ENCODE assay signal across 1 cellular context in the genomic region with DNA sequence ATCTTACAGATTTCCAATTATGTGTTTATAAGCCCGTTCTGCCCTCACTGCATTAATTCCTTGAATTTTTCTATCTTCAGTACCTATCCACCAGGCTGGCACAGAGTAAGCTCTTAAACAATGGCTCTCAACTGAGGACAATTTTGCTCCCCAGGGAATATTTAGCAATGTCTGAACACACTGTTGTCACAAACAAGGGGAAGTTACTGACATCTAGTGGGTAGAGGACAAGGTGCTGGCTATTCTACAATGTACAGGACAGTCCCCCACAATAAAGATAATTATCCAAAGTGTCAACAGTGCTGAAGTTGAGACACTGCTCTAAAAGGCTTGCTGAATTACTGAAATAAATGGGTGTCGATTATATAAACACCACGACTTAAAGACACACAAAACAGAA.
TF ChIP-seq lines count a peak whose summit lies in the region.

No MANE protein-coding gene starts in this region.

TF ChIP-seq in HepG2, 621 proteins besides CTCF, POLR2A, EP300 and RAD21 (continued from another document and continues in another):
- no peak for TF ChIP-seq ARID2 (CRISPR knock-in tag; IDR thresholded peaks at IDR 0.05; ENCODE audit: borderline replicate concordance)
- TF ChIP-seq, protein P1, sequence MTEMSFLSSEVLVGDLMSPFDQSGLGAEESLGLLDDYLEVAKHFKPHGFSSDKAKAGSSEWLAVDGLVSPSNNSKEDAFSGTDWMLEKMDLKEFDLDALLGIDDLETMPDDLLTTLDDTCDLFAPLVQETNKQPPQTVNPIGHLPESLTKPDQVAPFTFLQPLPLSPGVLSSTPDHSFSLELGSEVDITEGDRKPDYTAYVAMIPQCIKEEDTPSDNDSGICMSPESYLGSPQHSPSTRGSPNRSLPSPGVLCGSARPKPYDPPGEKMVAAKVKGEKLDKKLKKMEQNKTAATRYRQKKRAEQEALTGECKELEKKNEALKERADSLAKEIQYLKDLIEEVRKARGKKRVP (CRISPR knock-in tag; IDR thresholded peaks at IDR 0.05): no peak
- no peak for TF ChIP-seq DNMT1 (CRISPR knock-in tag; IDR thresholded peaks at IDR 0.05)
- TF ChIP-seq ZNF850 (CRISPR knock-in tag; conservative IDR thresholded peaks at IDR 0.05): no peak
- TF ChIP-seq RCOR2 (CRISPR knock-in tag; IDR thresholded peaks at IDR 0.05): 0 out of 2 replicates have a peak, but pooled peaks have one; percentile 21
- TF ChIP-seq, protein P2, sequence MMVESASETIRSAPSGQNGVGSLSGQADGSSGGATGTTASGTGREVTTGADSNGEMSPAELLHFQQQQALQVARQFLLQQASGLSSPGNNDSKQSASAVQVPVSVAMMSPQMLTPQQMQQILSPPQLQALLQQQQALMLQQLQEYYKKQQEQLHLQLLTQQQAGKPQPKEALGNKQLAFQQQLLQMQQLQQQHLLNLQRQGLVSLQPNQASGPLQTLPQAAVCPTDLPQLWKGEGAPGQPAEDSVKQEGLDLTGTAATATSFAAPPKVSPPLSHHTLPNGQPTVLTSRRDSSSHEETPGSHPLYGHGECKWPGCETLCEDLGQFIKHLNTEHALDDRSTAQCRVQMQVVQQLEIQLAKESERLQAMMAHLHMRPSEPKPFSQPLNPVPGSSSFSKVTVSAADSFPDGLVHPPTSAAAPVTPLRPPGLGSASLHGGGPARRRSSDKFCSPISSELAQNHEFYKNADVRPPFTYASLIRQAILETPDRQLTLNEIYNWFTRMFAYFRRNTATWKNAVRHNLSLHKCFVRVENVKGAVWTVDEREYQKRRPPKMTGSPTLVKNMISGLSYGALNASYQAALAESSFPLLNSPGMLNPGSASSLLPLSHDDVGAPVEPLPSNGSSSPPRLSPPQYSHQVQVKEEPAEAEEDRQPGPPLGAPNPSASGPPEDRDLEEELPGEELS (CRISPR knock-in tag; IDR thresholded peaks at IDR 0.05): peak; percentile 42; the same call in 1 of the 2 replicates
- TF ChIP-seq SRY (CRISPR knock-in tag; IDR thresholded peaks at IDR 0.05): no peak
- 0 out of 2 replicates have a peak, but pooled peaks have one; percentile 19 for TF ChIP-seq TBX2 (CRISPR knock-in tag; IDR thresholded peaks at IDR 0.05; ENCODE audit: borderline replicate concordance)
- no peak for TF ChIP-seq ZNF441 (CRISPR knock-in tag; IDR thresholded peaks at IDR 0.05; ENCODE audit: borderline replicate concordance)
- TF ChIP-seq, protein P3, sequence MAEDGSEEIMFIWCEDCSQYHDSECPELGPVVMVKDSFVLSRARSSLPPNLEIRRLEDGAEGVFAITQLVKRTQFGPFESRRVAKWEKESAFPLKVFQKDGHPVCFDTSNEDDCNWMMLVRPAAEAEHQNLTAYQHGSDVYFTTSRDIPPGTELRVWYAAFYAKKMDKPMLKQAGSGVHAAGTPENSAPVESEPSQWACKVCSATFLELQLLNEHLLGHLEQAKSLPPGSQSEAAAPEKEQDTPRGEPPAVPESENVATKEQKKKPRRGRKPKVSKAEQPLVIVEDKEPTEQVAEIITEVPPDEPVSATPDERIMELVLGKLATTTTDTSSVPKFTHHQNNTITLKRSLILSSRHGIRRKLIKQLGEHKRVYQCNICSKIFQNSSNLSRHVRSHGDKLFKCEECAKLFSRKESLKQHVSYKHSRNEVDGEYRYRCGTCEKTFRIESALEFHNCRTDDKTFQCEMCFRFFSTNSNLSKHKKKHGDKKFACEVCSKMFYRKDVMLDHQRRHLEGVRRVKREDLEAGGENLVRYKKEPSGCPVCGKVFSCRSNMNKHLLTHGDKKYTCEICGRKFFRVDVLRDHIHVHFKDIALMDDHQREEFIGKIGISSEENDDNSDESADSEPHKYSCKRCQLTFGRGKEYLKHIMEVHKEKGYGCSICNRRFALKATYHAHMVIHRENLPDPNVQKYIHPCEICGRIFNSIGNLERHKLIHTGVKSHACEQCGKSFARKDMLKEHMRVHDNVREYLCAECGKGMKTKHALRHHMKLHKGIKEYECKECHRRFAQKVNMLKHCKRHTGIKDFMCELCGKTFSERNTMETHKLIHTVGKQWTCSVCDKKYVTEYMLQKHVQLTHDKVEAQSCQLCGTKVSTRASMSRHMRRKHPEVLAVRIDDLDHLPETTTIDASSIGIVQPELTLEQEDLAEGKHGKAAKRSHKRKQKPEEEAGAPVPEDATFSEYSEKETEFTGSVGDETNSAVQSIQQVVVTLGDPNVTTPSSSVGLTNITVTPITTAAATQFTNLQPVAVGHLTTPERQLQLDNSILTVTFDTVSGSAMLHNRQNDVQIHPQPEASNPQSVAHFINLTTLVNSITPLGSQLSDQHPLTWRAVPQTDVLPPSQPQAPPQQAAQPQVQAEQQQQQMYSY (CRISPR knock-in tag; IDR thresholded peaks at IDR 0.05): no peak
- TF ChIP-seq, protein P4, sequence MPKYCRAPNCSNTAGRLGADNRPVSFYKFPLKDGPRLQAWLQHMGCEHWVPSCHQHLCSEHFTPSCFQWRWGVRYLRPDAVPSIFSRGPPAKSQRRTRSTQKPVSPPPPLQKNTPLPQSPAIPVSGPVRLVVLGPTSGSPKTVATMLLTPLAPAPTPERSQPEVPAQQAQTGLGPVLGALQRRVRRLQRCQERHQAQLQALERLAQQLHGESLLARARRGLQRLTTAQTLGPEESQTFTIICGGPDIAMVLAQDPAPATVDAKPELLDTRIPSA (CRISPR knock-in tag; IDR thresholded peaks at IDR 0.05; ENCODE audit: borderline replicate concordance): no peak
- TF ChIP-seq THYN1 (CRISPR knock-in tag; IDR thresholded peaks at IDR 0.05; ENCODE audit: borderline replicate concordance, low read depth): no peak
- TF ChIP-seq HOXD1 (CRISPR knock-in tag; IDR thresholded peaks at IDR 0.05): no peak
- TF ChIP-seq, protein P5, sequence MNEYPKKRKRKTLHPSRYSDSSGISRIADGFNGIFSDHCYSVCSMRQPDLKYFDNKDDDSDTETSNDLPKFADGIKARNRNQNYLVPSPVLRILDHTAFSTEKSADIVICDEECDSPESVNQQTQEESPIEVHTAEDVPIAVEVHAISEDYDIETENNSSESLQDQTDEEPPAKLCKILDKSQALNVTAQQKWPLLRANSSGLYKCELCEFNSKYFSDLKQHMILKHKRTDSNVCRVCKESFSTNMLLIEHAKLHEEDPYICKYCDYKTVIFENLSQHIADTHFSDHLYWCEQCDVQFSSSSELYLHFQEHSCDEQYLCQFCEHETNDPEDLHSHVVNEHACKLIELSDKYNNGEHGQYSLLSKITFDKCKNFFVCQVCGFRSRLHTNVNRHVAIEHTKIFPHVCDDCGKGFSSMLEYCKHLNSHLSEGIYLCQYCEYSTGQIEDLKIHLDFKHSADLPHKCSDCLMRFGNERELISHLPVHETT (CRISPR knock-in tag; conservative IDR thresholded peaks at IDR 0.05): no peak
- TF ChIP-seq SAFB2 (CRISPR knock-in tag; IDR thresholded peaks at IDR 0.05; ENCODE audit: borderline replicate concordance, low read depth): no peak
- no peak for TF ChIP-seq ZNF329 (CRISPR knock-in tag; IDR thresholded peaks at IDR 0.05; ENCODE audit: low read depth)
- TF ChIP-seq CC2D1A (CRISPR knock-in tag; IDR thresholded peaks at IDR 0.05): no peak
- no peak for TF ChIP-seq FOXP1 (IDR thresholded peaks at IDR 0.05)
- TF ChIP-seq FOXP1 (CRISPR knock-in tag; IDR thresholded peaks at IDR 0.05): no peak; the same call in 1 of the 2 replicates
- TF ChIP-seq ZNF839 (CRISPR knock-in tag; IDR thresholded peaks at IDR 0.05; ENCODE audit: borderline replicate concordance): no peak
- TF ChIP-seq ZNF788 (CRISPR knock-in tag; IDR thresholded peaks at IDR 0.05; ENCODE audit: borderline replicate concordance): no peak
- TF ChIP-seq SOX5 (CRISPR knock-in tag; IDR thresholded peaks at IDR 0.05; ENCODE audit: borderline replicate concordance): peak; percentile 21; the same call in 1 of the 2 replicates
- TF ChIP-seq FOXK1 (CRISPR knock-in tag; IDR thresholded peaks at IDR 0.05; ENCODE audit: borderline replicate concordance, low read depth): no peak
- no peak for TF ChIP-seq PRPF4 (IDR thresholded peaks at IDR 0.05; ENCODE audit: low read depth, low read length, poor library complexity, severe bottlenecking)
- TF ChIP-seq, protein P6, sequence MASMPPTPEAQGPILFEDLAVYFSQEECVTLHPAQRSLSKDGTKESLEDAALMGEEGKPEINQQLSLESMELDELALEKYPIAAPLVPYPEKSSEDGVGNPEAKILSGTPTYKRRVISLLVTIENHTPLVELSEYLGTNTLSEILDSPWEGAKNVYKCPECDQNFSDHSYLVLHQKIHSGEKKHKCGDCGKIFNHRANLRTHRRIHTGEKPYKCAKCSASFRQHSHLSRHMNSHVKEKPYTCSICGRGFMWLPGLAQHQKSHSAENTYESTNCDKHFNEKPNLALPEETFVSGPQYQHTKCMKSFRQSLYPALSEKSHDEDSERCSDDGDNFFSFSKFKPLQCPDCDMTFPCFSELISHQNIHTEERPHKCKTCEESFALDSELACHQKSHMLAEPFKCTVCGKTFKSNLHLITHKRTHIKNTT (CRISPR knock-in tag; IDR thresholded peaks at IDR 0.05): no peak
- no peak for TF ChIP-seq MTA3 (CRISPR knock-in tag; IDR thresholded peaks at IDR 0.05)
- TF ChIP-seq, protein P7, sequence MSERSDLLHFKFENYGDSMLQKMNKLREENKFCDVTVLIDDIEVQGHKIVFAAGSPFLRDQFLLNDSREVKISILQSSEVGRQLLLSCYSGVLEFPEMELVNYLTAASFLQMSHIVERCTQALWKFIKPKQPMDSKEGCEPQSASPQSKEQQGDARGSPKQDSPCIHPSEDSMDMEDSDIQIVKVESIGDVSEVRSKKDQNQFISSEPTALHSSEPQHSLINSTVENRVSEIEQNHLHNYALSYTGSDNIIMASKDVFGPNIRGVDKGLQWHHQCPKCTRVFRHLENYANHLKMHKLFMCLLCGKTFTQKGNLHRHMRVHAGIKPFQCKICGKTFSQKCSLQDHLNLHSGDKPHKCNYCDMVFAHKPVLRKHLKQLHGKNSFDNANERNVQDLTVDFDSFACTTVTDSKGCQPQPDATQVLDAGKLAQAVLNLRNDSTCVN (CRISPR knock-in tag; IDR thresholded peaks at IDR 0.05; ENCODE audit: borderline replicate concordance): no peak
- peak; percentile 30 for TF ChIP-seq XRCC5 (optimal IDR thresholded peaks at IDR 0.05; ENCODE audit: low read length)
- TF ChIP-seq ZKSCAN8 (CRISPR knock-in tag; IDR thresholded peaks at IDR 0.05; ENCODE audit: borderline replicate concordance): 0 out of 2 replicates have a peak, but pooled peaks have one; percentile 32
- TF ChIP-seq, protein P8, sequence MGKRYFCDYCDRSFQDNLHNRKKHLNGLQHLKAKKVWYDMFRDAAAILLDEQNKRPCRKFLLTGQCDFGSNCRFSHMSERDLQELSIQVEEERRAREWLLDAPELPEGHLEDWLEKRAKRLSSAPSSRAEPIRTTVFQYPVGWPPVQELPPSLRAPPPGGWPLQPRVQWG (CRISPR knock-in tag; IDR thresholded peaks at IDR 0.05; ENCODE audit: borderline replicate concordance, low read depth): no peak
- no peak for TF ChIP-seq EED (CRISPR knock-in tag; IDR thresholded peaks at IDR 0.05)
- TF ChIP-seq, protein P9, sequence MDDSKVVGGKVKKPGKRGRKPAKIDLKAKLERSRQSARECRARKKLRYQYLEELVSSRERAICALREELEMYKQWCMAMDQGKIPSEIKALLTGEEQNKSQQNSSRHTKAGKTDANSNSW (CRISPR knock-in tag; IDR thresholded peaks at IDR 0.05; ENCODE audit: borderline replicate concordance): no peak
- TF ChIP-seq, protein P10, sequence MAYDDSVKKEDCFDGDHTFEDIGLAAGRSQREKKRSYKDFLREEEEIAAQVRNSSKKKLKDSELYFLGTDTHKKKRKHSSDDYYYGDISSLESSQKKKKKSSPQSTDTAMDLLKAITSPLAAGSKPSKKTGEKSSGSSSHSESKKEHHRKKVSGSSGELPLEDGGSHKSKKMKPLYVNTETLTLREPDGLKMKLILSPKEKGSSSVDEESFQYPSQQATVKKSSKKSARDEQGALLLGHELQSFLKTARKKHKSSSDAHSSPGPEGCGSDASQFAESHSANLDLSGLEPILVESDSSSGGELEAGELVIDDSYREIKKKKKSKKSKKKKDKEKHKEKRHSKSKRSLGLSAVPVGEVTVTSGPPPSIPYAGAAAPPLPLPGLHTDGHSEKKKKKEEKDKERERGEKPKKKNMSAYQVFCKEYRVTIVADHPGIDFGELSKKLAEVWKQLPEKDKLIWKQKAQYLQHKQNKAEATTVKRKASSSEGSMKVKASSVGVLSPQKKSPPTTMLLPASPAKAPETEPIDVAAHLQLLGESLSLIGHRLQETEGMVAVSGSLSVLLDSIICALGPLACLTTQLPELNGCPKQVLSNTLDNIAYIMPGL (CRISPR knock-in tag; IDR thresholded peaks at IDR 0.05; ENCODE audit: borderline replicate concordance in 1 of 2, low read depth in 1 of 2): peak in 1 of 2 experiments; percentile 21; a peak in 1 of 4 replicates
- TF ChIP-seq SP5 (CRISPR knock-in tag; IDR thresholded peaks at IDR 0.05; ENCODE audit: borderline replicate concordance, low read depth): no peak
- TF ChIP-seq ZFP36L1 (CRISPR knock-in tag; IDR thresholded peaks at IDR 0.05): 0 out of 2 replicates have a peak, but pooled peaks have one; percentile 22
- no peak for TF ChIP-seq NFKBIZ (CRISPR knock-in tag; IDR thresholded peaks at IDR 0.05)
- no peak; the same call in 1 of the 2 replicates for TF ChIP-seq ZNF607 (CRISPR knock-in tag; IDR thresholded peaks at IDR 0.05; ENCODE audit: borderline replicate concordance)
- no peak for TF ChIP-seq ZBTB20 (CRISPR knock-in tag; IDR thresholded peaks at IDR 0.05; ENCODE audit: borderline replicate concordance, low read depth)
- TF ChIP-seq PRMT3 (CRISPR knock-in tag; IDR thresholded peaks at IDR 0.05; ENCODE audit: borderline replicate concordance, low read depth): no peak
- no peak for TF ChIP-seq CREM (IDR thresholded peaks at IDR 0.05)
- no peak for TF ChIP-seq CREM (CRISPR knock-in tag; IDR thresholded peaks at IDR 0.05)
- no peak for TF ChIP-seq LCORL (IDR thresholded peaks at IDR 0.05)
- TF ChIP-seq LCORL (CRISPR knock-in tag; IDR thresholded peaks at IDR 0.05): no peak
- TF ChIP-seq SRSF9 (IDR thresholded peaks at IDR 0.05; ENCODE audit: borderline replicate concordance, insufficient read depth, low read depth, low read length, poor library complexity, severe bottlenecking): no peak
- TF ChIP-seq HOXA5 (CRISPR knock-in tag; IDR thresholded peaks at IDR 0.05): 0 out of 2 replicates have a peak, but pooled peaks have one; percentile 34
- TF ChIP-seq ETV6 (CRISPR knock-in tag; conservative IDR thresholded peaks at IDR 0.05): no peak
- TF ChIP-seq ATM (IDR thresholded peaks at IDR 0.05; ENCODE audit: borderline replicate concordance): no peak
- no peak for TF ChIP-seq YEATS4 (CRISPR knock-in tag; IDR thresholded peaks at IDR 0.05; ENCODE audit: borderline replicate concordance)
- TF ChIP-seq, protein P11, sequence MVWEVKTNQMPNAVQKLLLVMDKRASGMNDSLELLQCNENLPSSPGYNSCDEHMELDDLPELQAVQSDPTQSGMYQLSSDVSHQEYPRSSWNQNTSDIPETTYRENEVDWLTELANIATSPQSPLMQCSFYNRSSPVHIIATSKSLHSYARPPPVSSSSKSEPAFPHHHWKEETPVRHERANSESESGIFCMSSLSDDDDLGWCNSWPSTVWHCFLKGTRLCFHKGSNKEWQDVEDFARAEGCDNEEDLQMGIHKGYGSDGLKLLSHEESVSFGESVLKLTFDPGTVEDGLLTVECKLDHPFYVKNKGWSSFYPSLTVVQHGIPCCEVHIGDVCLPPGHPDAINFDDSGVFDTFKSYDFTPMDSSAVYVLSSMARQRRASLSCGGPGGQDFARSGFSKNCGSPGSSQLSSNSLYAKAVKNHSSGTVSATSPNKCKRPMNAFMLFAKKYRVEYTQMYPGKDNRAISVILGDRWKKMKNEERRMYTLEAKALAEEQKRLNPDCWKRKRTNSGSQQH (CRISPR knock-in tag; IDR thresholded peaks at IDR 0.05; ENCODE audit: low read depth): no peak
- no peak for TF ChIP-seq TMF1 (CRISPR knock-in tag; IDR thresholded peaks at IDR 0.05; ENCODE audit: low read depth)
- no peak for TF ChIP-seq ZZZ3 (CRISPR knock-in tag; IDR thresholded peaks at IDR 0.05; ENCODE audit: borderline replicate concordance)
- TF ChIP-seq EEA1 (CRISPR knock-in tag; IDR thresholded peaks at IDR 0.05; ENCODE audit: borderline replicate concordance): no peak
- TF ChIP-seq ZNF569 (CRISPR knock-in tag; IDR thresholded peaks at IDR 0.05; ENCODE audit: borderline replicate concordance): no peak
- no peak for TF ChIP-seq ZBTB21 (CRISPR knock-in tag; IDR thresholded peaks at IDR 0.05)
- TF ChIP-seq ZNF501 (CRISPR knock-in tag; IDR thresholded peaks at IDR 0.05): no peak
